Comparison of ENCODE assay signal across 1 cellular context in genomic region chr4:26420903-26421302, GRCh38.
TF ChIP-seq lines count a peak whose summit lies in the region.

No MANE protein-coding gene starts in this region.

TF ChIP-seq in GM23338, 12 proteins besides CTCF, POLR2A, EP300 and RAD21 (continued from another document):
- no peak for TF ChIP-seq REST (IDR thresholded peaks at IDR 0.05; ENCODE audit: unreplicated experiment)
- no peak for TF ChIP-seq ZNF331 (CRISPR knock-in tag; IDR thresholded peaks at IDR 0.05; ENCODE audit: low read depth)
